In the genomic region with DNA sequence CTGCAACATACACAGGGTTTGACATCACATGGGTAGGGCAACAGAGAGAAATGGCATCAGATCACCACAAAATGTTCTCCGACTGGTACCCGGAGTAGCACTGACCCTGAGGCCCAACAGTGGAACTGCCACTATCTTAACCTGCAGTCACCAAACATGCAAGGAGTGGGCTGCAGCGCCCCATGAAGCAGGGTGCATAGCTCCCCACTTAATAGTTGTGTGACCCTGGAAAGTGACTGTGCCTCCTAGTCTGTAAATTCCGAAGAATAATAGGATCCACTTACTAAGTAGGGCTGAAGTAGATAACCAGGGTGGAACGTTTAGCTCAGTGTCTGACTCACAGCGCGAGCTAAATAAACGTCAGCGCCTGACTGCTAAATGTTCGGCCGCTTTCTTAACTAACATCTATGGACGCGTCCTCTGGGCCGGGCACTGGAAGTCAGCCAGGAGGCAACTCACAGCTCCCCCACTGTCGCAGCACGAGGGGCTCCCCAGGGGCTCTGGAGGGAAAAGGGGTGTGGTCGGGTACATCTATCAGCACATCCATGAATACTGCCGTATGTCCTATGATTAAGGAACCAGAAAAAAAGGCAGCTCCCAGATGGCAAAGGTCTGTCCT, we compare ENCODE assay signal across 8 cellular contexts. TPM values are rescaled to one million over a fixed set of nuclear protein-coding genes. Genes with fewer than 3 reads are reported as not detected.
DNase-seq lines count a peak whose midpoint lies in the region; TF ChIP-seq lines count a peak whose summit lies in the region.

No MANE protein-coding gene starts in this region.

- peak; percentile 32 for DNase-seq in stimulated activated CD4-positive, alpha-beta T cell treated with anti-CD3 and anti-CD28 coated beads, Interleukin-1b, Interleukin-23, amount 100 ng/mL, for 48 hours
- DNase-seq in stimulated activated CD4-positive, alpha-beta T cell treated with anti-CD3 and anti-CD28 coated beads, Interleukin-12 subunit alpha, Interleukin-12 subunit beta, amount 100 ng/mL, for 4 hours = no peak
- DNase-seq in SK-MEL-5 (ENCODE audit: low read depth, low spot score) (peak; percentile 45), dorsolateral prefrontal cortex (peak in 1 of 10 donors; percentile 30), uterus (no peak), globus pallidus (ENCODE audit: low spot score) (no peak), NCI-H1417 treated with DMSO at 0.1 percent for 48 hours (lab: John Stamatoyannopoulos, UW) (no peak)

- H3K4me3 ChIP-seq in dorsolateral prefrontal cortex (peak overlapping the region; percentile 61 to 100 (median 98)), mononuclear cell (ENCODE audit: low read length) (peak overlapping the region; percentile 95), uterus (peak overlapping the region; percentile 87 to 99)

- no peak for TF ChIP-seq CTCF in dorsolateral prefrontal cortex (IDR thresholded peaks at IDR 0.05 in 54 of 56, conservative IDR thresholded peaks at IDR 0.05 in 2 of 56; ENCODE audit: low read depth in 1 of 56, partially characterized antibody in 56 of 56)
- TF ChIP-seq CTCF in uterus (IDR thresholded peaks at IDR 0.05) = no peak

- no peaks in the 10 kb centered on the region for H3K9me3 ChIP-seq in mononuclear cell (ENCODE audit: low read depth, low read length)
- H3K9me3 ChIP-seq in uterus = no peaks in the 10 kb centered on the region

- peak overlapping the region in 46 of 59 donors; percentile 39 to 94 (median 82) for H3K27ac ChIP-seq in dorsolateral prefrontal cortex
- peak overlapping the region; percentile 74 to 86 for H3K27ac ChIP-seq in uterus

- intact Hi-C loops in dorsolateral prefrontal cortex (cut with DNase I) (loop anchor here in 1 of 2 donors (10.0 kb wide), 1 partner anchor 1780 kb away; the partner anchor contains the start of gene NADSYN1), uterus (cut with DNase I; ENCODE audit: low total_unique reads) (no loop called here)

- H3K36me3 ChIP-seq in uterus = no peaks in the 10 kb centered on the region

- in situ Hi-C loops in SK-MEL-5 (cut with HindIII; ENCODE audit: low pct_unique_long_range_greater_than_20kb, low sequenced_read_pairs) = loop anchor here (25.0 kb wide), 1 partner anchor 437 kb away; no protein-coding TSS in a partner anchor

- TF ChIP-seq POLR2A in uterus (IDR thresholded peaks at IDR 0.05) = no peak

- H3K4me1 ChIP-seq in mononuclear cell (ENCODE audit: insufficient read depth, low read length) (peaks cover 25% of the 10 kb centered on the region), uterus (peaks cover 0 to 10% of the 10 kb centered on the region in 2 donors)

- no peaks in the 10 kb centered on the region for H3K27me3 ChIP-seq in dorsolateral prefrontal cortex
- H3K27me3 ChIP-seq in mononuclear cell (ENCODE audit: insufficient read depth, low read length) = peaks cover 8% of the 10 kb centered on the region
- H3K27me3 ChIP-seq in uterus = no peaks in the 10 kb centered on the region

RNA-seq across cellular contexts. Expression of gene LTO1, which starts 0.8 kb away (rescaled TPM):
- 39.9 and 46.7 TPM in 2 replicates for total RNA-seq in SK-MEL-5 (2014; rRNA removed; shearing (Covaris generic))
- polyA plus RNA-seq in SK-MEL-5 (2015; cell fraction: cytosol; rRNA removed) = 41.8 and 42.8 TPM in 2 replicates
- 143 and 149 TPM in 2 replicates for polyA plus RNA-seq in SK-MEL-5 (2015; cell fraction: nucleus; rRNA removed)
- 10 to 100 TPM; 33.4 to 74.6 (median 51.9) TPM for total RNA-seq in dorsolateral prefrontal cortex
- 18.6 TPM for total RNA-seq in mononuclear cell
- total RNA-seq in uterus = 10 to 100 TPM in 2 of 4 donors, 1 to 10 TPM in 2; 4.1 to 30.7 (median 17.4) TPM

RNA-seq across cellular contexts. Expression of gene FGF19, which starts 29.4 kb away (rescaled TPM):
- total RNA-seq in SK-MEL-5 (2014; rRNA removed; shearing (Covaris generic)) = 0.13 TPM in 1 of 2 replicates, not detected in the other
- polyA plus RNA-seq in SK-MEL-5 (2015; cell fraction: cytosol; rRNA removed) = not detected in 2 replicates
- polyA plus RNA-seq in SK-MEL-5 (2015; cell fraction: nucleus; rRNA removed) = not detected in 2 replicates
- total RNA-seq in dorsolateral prefrontal cortex (not detected), mononuclear cell (not detected), uterus (under 1 TPM in 1 of 4 donors, not detected in 3; 0.97 TPM)

RNA-seq across cellular contexts. Expression of gene CCND1, which starts 33.4 kb away (rescaled TPM):
- total RNA-seq in SK-MEL-5 (2014; rRNA removed; shearing (Covaris generic)) = 111 and 118 TPM in 2 replicates
- polyA plus RNA-seq in SK-MEL-5 (2015; cell fraction: cytosol; rRNA removed) = 146 and 173 TPM in 2 replicates
- polyA plus RNA-seq in SK-MEL-5 (2015; cell fraction: nucleus; rRNA removed) = 62.1 and 108 TPM in 2 replicates
- 10 to 100 TPM; 12.7 to 68.0 (median 31.1) TPM for total RNA-seq in dorsolateral prefrontal cortex
- 1.3 TPM for total RNA-seq in mononuclear cell
- total RNA-seq in uterus = 10 to 100 TPM in 3 of 4 donors, 1 to 10 TPM in 1; 2.9 to 96.5 (median 20.5) TPM

Comparison
In these comparisons a context has a peak if more than half of its experiments do, and no peak if none do; other contexts are left out.
1. DNase-seq: peak in stimulated activated CD4-positive, alpha-beta T cell treated with anti-CD3 and anti-CD28 coated beads, Interleukin-1b, Interleukin-23, amount 100 ng/mL, for 48 hours (single experiment) and SK-MEL-5 (single experiment); none in stimulated activated CD4-positive, alpha-beta T cell treated with anti-CD3 and anti-CD28 coated beads, Interleukin-12 subunit alpha, Interleukin-12 subunit beta, amount 100 ng/mL, for 4 hours (single experiment), uterus (0 of 2), globus pallidus (single experiment) and NCI-H1417 treated with DMSO at 0.1 percent for 48 hours (single experiment).
2. Peak in every context shown above with its lines, with median percentiles within 50 percentile points of each other: H3K4me3 ChIP-seq.